8 cellular contexts compared by ENCODE assay signal in genomic region chr19:36837525-36837901, GRCh38. TPM values are rescaled to one million over a fixed set of nuclear protein-coding genes. Genes with fewer than 3 reads are reported as not detected.
A peak's percentile ranks its signal among the peaks of the same experiment; 100 is the strongest.
DNase-seq lines count a peak whose midpoint lies in the region; ATAC-seq and TF ChIP-seq lines count a peak whose summit lies in the region.

No MANE protein-coding gene starts in this region.

- H3K36me3 Mint-ChIP-seq in naive thymus-derived CD4-positive, alpha-beta T cell = peaks cover 19 to 57% (median 53%) of the 10 kb centered on the region in 5 donors
- H3K36me3 Mint-ChIP-seq in activated naive CD8-positive, alpha-beta T cell treated with anti-CD3 and anti-CD28 coated beads, Interleukin-2, amount 50 U/mL, for 24 hours (ENCODE audit: low read depth) = peaks cover 44% of the 10 kb centered on the region

- TF ChIP-seq CTCF in BJ (IDR thresholded peaks at IDR 0.05; ENCODE audit: insufficient read depth, low read depth, low read length) (no peak), IMR-90 (conservative IDR thresholded peaks at IDR 0.05; ENCODE audit: low read depth, low read length) (no peak), epithelial cell of esophagus (IDR thresholded peaks at IDR 0.05; ENCODE audit: insufficient read depth, low read depth, low read length, missing control alignments) (no peak), GM10248 (IDR thresholded peaks at IDR 0.05; ENCODE audit: control extremely low read depth, extremely low read depth, low read depth, missing control alignments) (no peak)

- dilution Hi-C loops in IMR-90 (cut with HindIII; ENCODE audit: low sequenced_read_pairs, unreplicated experiment) = no loop called here

- H2BK15ac ChIP-seq in IMR-90 (ENCODE audit: low read depth, low read length) = 0 out of 3 replicates have a peak overlapping the region, but pooled peaks have one; percentile 1

- TF ChIP-seq RAD21 in IMR-90 (IDR thresholded peaks at IDR 0.05; ENCODE audit: low read length) = no peak

- no peak overlapping the region for H2BK120ac ChIP-seq in IMR-90 (ENCODE audit: low read depth, low read length)

- H2AK9ac ChIP-seq in IMR-90 (replicated peaks; ENCODE audit: low read depth, low read length, poor library complexity) = peak overlapping the region; percentile 94

- H4K8ac ChIP-seq in IMR-90 (ENCODE audit: low read depth in 2 of 2, low read length in 2 of 2) = peak overlapping the region; percentile 79 to 91

- H3K4me2 ChIP-seq in IMR-90 (ENCODE audit: low read depth, low read length) = peak overlapping the region; percentile 66

- no peak overlapping the region for H3K4me3 Mint-ChIP-seq in naive thymus-derived CD4-positive, alpha-beta T cell
- no peak overlapping the region for H3K4me3 Mint-ChIP-seq in activated naive CD8-positive, alpha-beta T cell treated with anti-CD3 and anti-CD28 coated beads, Interleukin-2, amount 50 U/mL, for 24 hours

- peak overlapping the region; percentile 99 for H2AFZ ChIP-seq in IMR-90 (replicated peaks; ENCODE audit: low read length, poor library complexity)

- peaks cover 14 to 23% of the 10 kb centered on the region in 2 experiments; a peak in 3 of 4 replicates for H3K79me1 ChIP-seq in IMR-90 (ENCODE audit: low read depth in 1 of 2, low read length in 2 of 2)

- CTCF ChIA-PET in BJ (lab: Yijun Ruan, JAX) (interaction anchor here (0.7 kb wide), 1 partner anchor 61 kb away, joined by 3 read pairs; no protein-coding TSS in a partner anchor), IMR-90 (lab: Yijun Ruan, JAX) (interaction anchor here (0.5 kb wide), 1 partner anchor 22 kb away, joined by 3 read pairs; no protein-coding TSS in a partner anchor), GM10248 (lab: Yijun Ruan, JAX) (interaction anchor here (1.3 to 2.7 kb wide), 2 partner anchors 13 to 43 kb away, joined by 3 to 13 read pairs; partner anchors contain the start of gene ZNF345)
- CTCF ChIA-PET in naive thymus-derived CD4-positive, alpha-beta T cell (lab: Charles Lee) = interaction anchor here (0.6 kb wide), 1 partner anchor 117 kb away, joined by 3 read pairs; no protein-coding TSS in a partner anchor

- H3K36me3 ChIP-seq in BJ (ENCODE audit: control insufficient read depth, insufficient read depth, low read length) = 0 out of 2 replicates have a peak, but pooled peaks cover 1% of the 10 kb centered on the region
- H3K36me3 ChIP-seq in IMR-90 (ENCODE audit: control insufficient read depth, insufficient read depth, low read length) = peaks cover 4% of the 10 kb centered on the region
- peaks cover 0 to 29% (median 2%) of the 10 kb centered on the region in 3 experiments for H3K36me3 ChIP-seq in naive thymus-derived CD4-positive, alpha-beta T cell (ENCODE audit: control insufficient read depth in 2 of 3, insufficient read depth in 3 of 3, low read length in 3 of 3)

- H4K5ac ChIP-seq in IMR-90 (ENCODE audit: low read depth, low read length) = peak overlapping the region; percentile 64

- peaks cover 0 to 21% (median 14%) of the 10 kb centered on the region in 7 donors for H3K4me1 Mint-ChIP-seq in naive thymus-derived CD4-positive, alpha-beta T cell
- peaks cover 2% of the 10 kb centered on the region for H3K4me1 Mint-ChIP-seq in activated naive CD8-positive, alpha-beta T cell treated with anti-CD3 and anti-CD28 coated beads, Interleukin-2, amount 50 U/mL, for 24 hours

- BruUV-seq in IMR-90 (replicated peaks; lab: Mats Ljungman, UMichigan) = no TSS peak

- H2AK5ac ChIP-seq in IMR-90 (ENCODE audit: low read depth, low read length) = peak overlapping the region; percentile 63; the same call in 1 of the 2 replicates

- H2BK20ac ChIP-seq in IMR-90 (ENCODE audit: low read depth, low read length) = no peak overlapping the region

- H3K9me3 Mint-ChIP-seq in naive thymus-derived CD4-positive, alpha-beta T cell = peaks cover 6 to 57% (median 35%) of the 10 kb centered on the region in 11 donors
- H3K9me3 Mint-ChIP-seq in activated naive CD8-positive, alpha-beta T cell treated with anti-CD3 and anti-CD28 coated beads, Interleukin-2, amount 50 U/mL, for 24 hours = peaks cover 48% of the 10 kb centered on the region

- peak overlapping the region; percentile 83 for H3K9ac ChIP-seq in IMR-90 (ENCODE audit: low read depth, low read length)

- intact Hi-C loops in IMR-90 (cut with micrococcal nuclease) = no loop called here
- intact Hi-C loops in naive thymus-derived CD4-positive, alpha-beta T cell (cut with micrococcal nuclease) = loop anchor here (1.0 to 10.0 kb wide), 6 partner anchors 40 to 817 kb away; partner anchors contain the start of genes ZNF420 (in 2 of the 2), ZNF569 (in 2 of the 2), ZNF570 (in 2 of the 2) and ZFP30 (in 1 of the 2)

- no peaks in the 10 kb centered on the region for H4K20me1 ChIP-seq in IMR-90 (ENCODE audit: insufficient read depth, low read length)

- peak overlapping the region; percentile 80 for H2BK5ac ChIP-seq in IMR-90 (ENCODE audit: low read depth, low read length, poor library complexity, severe bottlenecking)

- no peaks in the 10 kb centered on the region for H3K9me1 ChIP-seq in IMR-90 (ENCODE audit: insufficient read depth, low read length)

- H3K4me3 ChIP-seq in BJ (ENCODE audit: low read depth, low read length) (peak overlapping the region; percentile 65), IMR-90 (ENCODE audit: insufficient read depth, low read depth, low read length) (peak overlapping the region; percentile 70), epithelial cell of esophagus (ENCODE audit: low read length) (peak overlapping the region; percentile 79)
- H3K4me3 ChIP-seq in naive thymus-derived CD4-positive, alpha-beta T cell (ENCODE audit: low read length) = peak overlapping the region; percentile 92

- 0 out of 2 replicates have a peak, but pooled peaks cover 1% of the 10 kb centered on the region for H3K4me1 ChIP-seq in IMR-90 (ENCODE audit: control insufficient read depth, insufficient read depth, low read length)
- H3K4me1 ChIP-seq in naive thymus-derived CD4-positive, alpha-beta T cell (ENCODE audit: control insufficient read depth in 2 of 2, insufficient read depth in 2 of 2, low read length in 2 of 2) = peaks cover 6 to 11% of the 10 kb centered on the region in 2 donors

- no peak for DNase-seq in BJ (ENCODE audit: low read depth)
- no peak for DNase-seq in IMR-90
- DNase-seq in epithelial cell of esophagus (ENCODE audit: low read depth) = peak; percentile 17
- no peak for DNase-seq in naive thymus-derived CD4-positive, alpha-beta T cell
- DNase-seq in KBM-7 = no peak
- no peak for DNase-seq in DMS153 (lab: John Stamatoyannopoulos, UW)
- no peak for DNase-seq in GM10248 (ENCODE audit: extremely low spot score)
- no peak for DNase-seq in activated naive CD8-positive, alpha-beta T cell treated with anti-CD3 and anti-CD28 coated beads, Interleukin-2, amount 50 U/mL, for 24 hours

- H3K27ac Mint-ChIP-seq in naive thymus-derived CD4-positive, alpha-beta T cell = no peak overlapping the region
- no peak overlapping the region for H3K27ac Mint-ChIP-seq in activated naive CD8-positive, alpha-beta T cell treated with anti-CD3 and anti-CD28 coated beads, Interleukin-2, amount 50 U/mL, for 24 hours

- peak overlapping the region; percentile 79 for H3K14ac ChIP-seq in IMR-90 (replicated peaks; ENCODE audit: low read depth, low read length)

- in situ Hi-C loops in IMR-90 (cut with MboI; ENCODE audit: low sequenced_read_pairs) (no loop called here), KBM-7 (cut with MboI; ENCODE audit: low pct_unique_long_range_greater_than_20kb, low sequenced_read_pairs) (no loop called here)

- peak overlapping the region; percentile 69 for H3K23ac ChIP-seq in IMR-90 (ENCODE audit: low read depth, low read length)

- ATAC-seq in IMR-90 (ENCODE audit: low read depth) = no peak
- ATAC-seq in naive thymus-derived CD4-positive, alpha-beta T cell = peak; percentile 1
- no peak for ATAC-seq in activated naive CD8-positive, alpha-beta T cell treated with anti-CD3 and anti-CD28 coated beads, Interleukin-2, amount 50 U/mL, for 24 hours

- H3K27ac ChIP-seq in IMR-90 (ENCODE audit: insufficient read depth, low read length) = peak overlapping the region; percentile 82
- H3K27ac ChIP-seq in naive thymus-derived CD4-positive, alpha-beta T cell (ENCODE audit: low read depth, low read length) = peak overlapping the region; percentile 92

- peaks cover 21% of the 10 kb centered on the region for H3K9me3 ChIP-seq in IMR-90 (ENCODE audit: control insufficient read depth, insufficient read depth, low read length)
- peaks cover 0 to 30% (median 4%) of the 10 kb centered on the region in 3 experiments for H3K9me3 ChIP-seq in naive thymus-derived CD4-positive, alpha-beta T cell (ENCODE audit: control insufficient read depth in 2 of 3, low read length in 3 of 3)

- H3K27me3 Mint-ChIP-seq in naive thymus-derived CD4-positive, alpha-beta T cell = no peaks in the 10 kb centered on the region
- no peaks in the 10 kb centered on the region for H3K27me3 Mint-ChIP-seq in activated naive CD8-positive, alpha-beta T cell treated with anti-CD3 and anti-CD28 coated beads, Interleukin-2, amount 50 U/mL, for 24 hours

- H3K18ac ChIP-seq in IMR-90 (ENCODE audit: low read depth, low read length) = peak overlapping the region; percentile 16

- no CpG with 5 or more reads among the region's 6 CpGs for WGBS in IMR-90 (ENCODE audit: extremely low coverage in 2 of 2, insufficient read length in 1 of 2), 2 experiments

- H3K4ac ChIP-seq in IMR-90 (ENCODE audit: low read depth, low read length) = peak overlapping the region; percentile 88

- 0 out of 2 replicates have a peak overlapping the region, but pooled peaks have one; percentile 23 for H4K91ac ChIP-seq in IMR-90 (ENCODE audit: insufficient read depth, low read depth, low read length)

- POLR2A ChIA-PET in BJ (lab: Charles Lee) = interaction anchor here (1.0 kb wide), 1 partner anchor 13 kb away, joined by 9 read pairs; the partner anchor contains the start of gene ZNF345
- POLR2A ChIA-PET in IMR-90 (lab: Charles Lee; ENCODE audit: unreplicated experiment) = interaction anchor here (1.0 kb wide), 1 partner anchor 13 kb away, joined by 5 read pairs; the partner anchor contains the start of gene ZNF345
- POLR2A ChIA-PET in naive thymus-derived CD4-positive, alpha-beta T cell (lab: Charles Lee) = interaction anchor here (0.6 to 7.5 kb wide), 13 partner anchors 13 to 667 kb away, joined by 3 to 108 read pairs (median 3); partner anchors contain the start of genes ZNF345, ZNF566, ZNF568 and ZNF569
- POLR2A ChIA-PET in GM10248 (lab: Yijun Ruan, JAX) = interaction anchor here (0.6 to 1.0 kb wide), 3 partner anchors 13 to 309 kb away, joined by 3 to 12 read pairs (median 3); partner anchors contain the start of gene ZNF345

- H3K27me3 ChIP-seq in BJ (ENCODE audit: control insufficient read depth, insufficient read depth, low read length) = no peaks in the 10 kb centered on the region
- H3K27me3 ChIP-seq in IMR-90 (ENCODE audit: control insufficient read depth, insufficient read depth, low read length) = no peaks in the 10 kb centered on the region
- H3K27me3 ChIP-seq in naive thymus-derived CD4-positive, alpha-beta T cell (ENCODE audit: control insufficient read depth in 2 of 2, insufficient read depth in 2 of 2, low read length in 2 of 2) = no peaks in the 10 kb centered on the region

- 0 out of 2 replicates have a peak overlapping the region, but pooled peaks have one; percentile 64 for H3K56ac ChIP-seq in IMR-90 (ENCODE audit: extremely low read depth, insufficient read depth, low read length)

- TF ChIP-seq POLR2A in IMR-90 (IDR thresholded peaks at IDR 0.05; ENCODE audit: low read depth, low read length) = no peak

RNA-seq across cellular contexts. Expression of gene ZNF790, which starts 0.7 kb away (rescaled TPM):
- 0.90 and 2.0 TPM in 2 replicates for polyA plus RNA-seq in BJ (2011; rRNA removed)
- 2.3 and 3.6 TPM in 2 replicates for polyA minus RNA-seq in BJ (2011; rRNA and poly(A)+ RNA removed)
- 4.3 and 6.4 TPM in 2 replicates for total RNA-seq in IMR-90 (2012; rRNA removed)
- polyA plus RNA-seq in IMR-90 (2012; rRNA removed) = 0.97 and 1.5 TPM in 2 replicates
- polyA plus RNA-seq in IMR-90 (2012; cell fraction: cytosol; rRNA removed) = 0.34 and 0.62 TPM in 2 replicates
- 0.36 and 0.80 TPM in 2 replicates for polyA plus RNA-seq in IMR-90 (2012; cell fraction: nucleus; rRNA removed; ENCODE audit: low replicate concordance)
- total RNA-seq in naive thymus-derived CD4-positive, alpha-beta T cell = 10 to 100 TPM in 2 of 5 experiments, 1 to 10 TPM in 3; 2.6 to 14.4 (median 7.3) TPM
- polyA plus RNA-seq in naive thymus-derived CD4-positive, alpha-beta T cell = 1 to 10 TPM; 6.2 to 7.6 TPM

RNA-seq across cellular contexts. Expression of gene ZNF345, which starts 13.2 kb away (rescaled TPM):
- polyA plus RNA-seq in BJ (2011; rRNA removed) (1.3 TPM in 2 replicates), IMR-90 (2012; rRNA removed) (1.5 and 1.8 TPM in 2 replicates)
- polyA minus RNA-seq in BJ (2011; rRNA and poly(A)+ RNA removed) = 1.4 and 2.6 TPM in 2 replicates
- total RNA-seq in IMR-90 (2012; rRNA removed) = 2.5 and 3.0 TPM in 2 replicates
- 0.66 TPM in 2 replicates for polyA plus RNA-seq in IMR-90 (2012; cell fraction: cytosol; rRNA removed)
- polyA plus RNA-seq in IMR-90 (2012; cell fraction: nucleus; rRNA removed; ENCODE audit: low replicate concordance) = 0.74 and 3.6 TPM in 2 replicates
- 10 to 100 TPM in 2 of 5 experiments, 1 to 10 TPM in 3; 6.8 to 18.2 (median 7.8) TPM for total RNA-seq in naive thymus-derived CD4-positive, alpha-beta T cell
- polyA plus RNA-seq in naive thymus-derived CD4-positive, alpha-beta T cell = 10 to 100 TPM in 1 of 2 donors, 1 to 10 TPM in 1; 10.0 to 11.8 TPM
